Comparison of ENCODE assay signal across 7 cellular contexts in the genomic region with DNA sequence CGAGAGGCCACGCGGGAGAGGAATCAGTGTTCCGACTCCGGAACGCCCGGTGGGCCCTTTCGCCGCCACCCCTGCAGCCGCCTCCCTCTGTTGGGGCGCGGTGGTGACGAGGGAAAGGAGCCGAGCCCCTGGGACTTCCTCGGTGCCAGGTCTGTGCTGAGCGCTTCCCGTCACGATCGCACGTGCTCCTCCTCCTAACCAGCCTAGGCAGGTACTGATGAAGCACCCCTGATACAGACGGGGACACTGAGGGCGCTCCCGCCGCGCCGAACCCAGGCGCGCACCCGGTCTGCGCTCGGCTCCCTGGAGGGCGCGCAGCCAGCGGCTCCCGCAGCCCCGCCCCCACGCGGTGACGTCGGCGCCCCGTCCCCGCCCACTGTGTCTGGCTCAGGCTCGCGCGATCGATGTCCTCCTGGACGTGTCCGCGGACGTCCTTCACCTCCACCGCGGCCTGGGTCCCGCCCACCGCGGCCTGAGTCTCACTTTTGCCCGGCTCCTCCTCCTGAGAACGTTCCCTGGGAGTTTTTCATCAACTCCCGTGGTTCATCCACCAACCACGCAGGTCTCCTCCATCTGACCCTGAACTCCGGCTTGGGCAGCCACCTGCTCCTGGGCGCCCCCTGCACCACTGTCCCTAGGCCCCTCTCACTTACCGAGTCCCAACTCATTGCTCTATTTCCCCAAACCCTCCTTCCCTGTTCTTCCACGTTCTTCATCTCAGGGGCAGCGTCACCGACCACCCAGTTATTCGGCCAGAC. TPM values are rescaled to one million over a fixed set of nuclear protein-coding genes. Genes with fewer than 3 reads are reported as not detected.
DNase-seq lines count a peak whose midpoint lies in the region; ATAC-seq, FAIRE-seq and TF ChIP-seq lines count a peak whose summit lies in the region.

No MANE protein-coding gene starts in this region.

- peak overlapping the region; percentile 92 for H4K8ac ChIP-seq in H1 (ENCODE audit: extremely low read depth, insufficient read depth, low read length)

- peak overlapping the region; percentile 82; the same call in 1 of the 2 replicates for H2BK5ac ChIP-seq in H1 (ENCODE audit: low read depth, low read length)

- no peak overlapping the region for H4K5ac ChIP-seq in H1 (ENCODE audit: insufficient read length, low read depth, low read length)

- H3K27ac ChIP-seq in H1 (ENCODE audit: low read depth, low read length), result no peak overlapping the region

- ATAC-seq in HG02852 (IDR thresholded peaks at IDR 0.05; ENCODE audit: unreplicated experiment), result peak; percentile 72
- peak; percentile 94 for ATAC-seq in activated CD8-positive, alpha-beta T cell treated with anti-CD3 and anti-CD28 coated beads for 36 hours

- intact Hi-C loops in activated CD8-positive, alpha-beta T cell treated with anti-CD3 and anti-CD28 coated beads for 36 hours (cut with micrococcal nuclease), result no loop called here

- peaks cover 8% of the 10 kb centered on the region; the same call in 1 of the 2 replicates for H3K23me2 ChIP-seq in H1 (ENCODE audit: low read depth, low read length)

- H3K36me3 Mint-ChIP-seq in activated CD8-positive, alpha-beta T cell treated with anti-CD3 and anti-CD28 coated beads for 36 hours (ENCODE audit: low read depth), result no peaks in the 10 kb centered on the region
- no peaks in the 10 kb centered on the region for H3K36me3 Mint-ChIP-seq in mesothelial cell of epicardium

- DNase-seq in NCI-H345 treated with DMSO at 0.1 percent for 48 hours (lab: John Stamatoyannopoulos, UW; ENCODE audit: unreplicated experiment) (peak; percentile 20), H1 (ENCODE audit: low read depth in 1 of 2, low spot score in 2 of 2) (peak in 1 of 2 experiments; percentile 95), mesothelial cell of epicardium (ENCODE audit: low spot score in 2 of 2, unreplicated experiment in 2 of 2) (peak; percentile 68 to 91)
- DNase-seq in activated CD8-positive, alpha-beta T cell treated with anti-CD3 and anti-CD28 coated beads for 36 hours, result peak; percentile 79
- peak; percentile 30 for DNase-seq in stimulated activated CD8-positive, alpha-beta memory T cell treated with anti-CD3 and anti-CD28 coated beads, Interleukin-15, amount 100 ng/mL, for 1 hour (ENCODE audit: low read depth)

- no peak overlapping the region for H3K27ac Mint-ChIP-seq in activated CD8-positive, alpha-beta T cell treated with anti-CD3 and anti-CD28 coated beads for 36 hours
- peak overlapping the region; percentile 50 for H3K27ac Mint-ChIP-seq in mesothelial cell of epicardium

- H2BK120ac ChIP-seq in H1 (replicated peaks; ENCODE audit: low read depth, low read length), result no peak overlapping the region

- H3K4ac ChIP-seq in H1 (replicated peaks; ENCODE audit: insufficient read length, low read depth, low read length), result no peak overlapping the region

- no peak overlapping the region for H3K23ac ChIP-seq in H1 (ENCODE audit: insufficient read length)

- peak overlapping the region; percentile 40 to 53 (median 42); a peak in 5 of 7 replicates for H3K9ac ChIP-seq in H1 (replicated peaks in 1 of 4; ENCODE audit: extremely low read depth in 1 of 4, low read depth in 3 of 4, low read length in 3 of 4)

- no peaks in the 10 kb centered on the region for H3K9me3 ChIP-seq in H1 (ENCODE audit: insufficient read depth in 2 of 2, low read depth in 1 of 2, low read length in 1 of 2)

- peak overlapping the region; percentile 73 for H3K4me3 Mint-ChIP-seq in activated CD8-positive, alpha-beta T cell treated with anti-CD3 and anti-CD28 coated beads for 36 hours
- peak overlapping the region; percentile 76 for H3K4me3 Mint-ChIP-seq in mesothelial cell of epicardium

- peak overlapping the region; percentile 59 to 76 (median 64) for H3K4me3 ChIP-seq in H1 (ENCODE audit: extremely low read depth in 1 of 4, insufficient read depth in 2 of 4, low read depth in 3 of 4, low read length in 4 of 4)

- H2BK15ac ChIP-seq in H1 (ENCODE audit: low read length), result peak overlapping the region; percentile 40; the same call in 1 of the 2 replicates

- peaks cover 5% of the 10 kb centered on the region for H3K4me1 Mint-ChIP-seq in activated CD8-positive, alpha-beta T cell treated with anti-CD3 and anti-CD28 coated beads for 36 hours (ENCODE audit: low read depth)
- H3K4me1 Mint-ChIP-seq in mesothelial cell of epicardium, result peaks cover 10% of the 10 kb centered on the region

- H3K27me3 Mint-ChIP-seq in activated CD8-positive, alpha-beta T cell treated with anti-CD3 and anti-CD28 coated beads for 36 hours, result peaks cover 51% of the 10 kb centered on the region
- peaks cover 54% of the 10 kb centered on the region for H3K27me3 Mint-ChIP-seq in mesothelial cell of epicardium (ENCODE audit: low read depth)

- H3K18ac ChIP-seq in H1 (ENCODE audit: extremely low read depth, low read length), result peak overlapping the region; percentile 97

- peak overlapping the region; percentile 80 for H3K4me2 ChIP-seq in H1 (ENCODE audit: insufficient read depth in 1 of 2, low read depth in 2 of 2, low read length in 2 of 2)

- TF ChIP-seq CTCF in activated CD8-positive, alpha-beta T cell treated with anti-CD3 and anti-CD28 coated beads for 36 hours (IDR thresholded peaks at IDR 0.05), result no peak
- TF ChIP-seq CTCF in H1 (IDR thresholded peaks at IDR 0.05; ENCODE audit: control extremely low read depth in 1 of 3, insufficient read depth in 1 of 3, low read depth in 1 of 3, low read length in 3 of 3) (peak in 2 of 3 experiments; percentile 3 to 26; a peak in 2 of 4 replicates), mesothelial cell of epicardium (IDR thresholded peaks at IDR 0.05; ENCODE audit: unreplicated experiment) (no peak)

- peak overlapping the region; percentile 95 for H2AFZ ChIP-seq in H1 (ENCODE audit: low read length)

- H3K56ac ChIP-seq in H1 (replicated peaks; ENCODE audit: insufficient read length, low read depth, low read length), result peak overlapping the region; percentile 20

- peaks cover 0 to 22% (median 7%) of the 10 kb centered on the region in 4 experiments; a peak in 6 of 7 replicates for H3K27me3 ChIP-seq in H1 (replicated peaks in 1 of 4; ENCODE audit: control insufficient read depth in 3 of 4, extremely low read depth in 1 of 4, insufficient read depth in 3 of 4, low read length in 3 of 4)

- H4K91ac ChIP-seq in H1 (replicated peaks; ENCODE audit: insufficient read length, low read length), result peak overlapping the region; percentile 78

- WGBS in H1 (ENCODE audit: extremely low coverage in 1 of 2, insufficient coverage in 1 of 2, insufficient read length in 1 of 2, insufficient replicate concordance in 2 of 2, low coverage in 1 of 2, low lambda C conversion rate in 2 of 2, missing lambda C conversion rate in 1 of 2), 2 experiments, result 4% methylated on average over 38 of the region's 67 CpGs; no CpG with 5 or more reads in 1 of the 2 experiments

- peak overlapping the region; percentile 92; the same call in 1 of the 2 replicates for H2BK12ac ChIP-seq in H1 (ENCODE audit: low read depth, low read length)

- no peaks in the 10 kb centered on the region for H3K79me1 ChIP-seq in H1 (ENCODE audit: low read depth, low read length)

- peak; percentile 88 for TF ChIP-seq POLR2A in GM15510 (IDR thresholded peaks at IDR 0.05; ENCODE audit: borderline replicate concordance, extremely low read depth, insufficient read length)
- TF ChIP-seq POLR2A in H1 (IDR thresholded peaks at IDR 0.05; ENCODE audit: control extremely low read depth in 1 of 2, low read depth in 2 of 2, low read length in 2 of 2), result peak in 1 of 2 experiments; percentile 71; a peak in 2 of 3 replicates

- no peaks in the 10 kb centered on the region for H3K36me3 ChIP-seq in H1 (ENCODE audit: control insufficient read depth in 2 of 4, insufficient read depth in 4 of 4, low read length in 3 of 4)

- no peak for FAIRE-seq in H1 (lab: Jason Lieb, UNC)

- H2BK20ac ChIP-seq in H1 (ENCODE audit: low read length), result 0 out of 2 replicates have a peak overlapping the region, but pooled peaks have one; percentile 80

- no peaks in the 10 kb centered on the region for H3K9me3 Mint-ChIP-seq in activated CD8-positive, alpha-beta T cell treated with anti-CD3 and anti-CD28 coated beads for 36 hours
- H3K9me3 Mint-ChIP-seq in mesothelial cell of epicardium, result no peaks in the 10 kb centered on the region

- peaks cover 0 to 7% (median 2%) of the 10 kb centered on the region in 4 experiments; a peak in 3 of 7 replicates for H3K4me1 ChIP-seq in H1 (replicated peaks in 1 of 4; ENCODE audit: control insufficient read depth in 3 of 4, insufficient read depth in 4 of 4, low read length in 3 of 4)

- CTCF ChIA-PET in activated CD8-positive, alpha-beta T cell treated with anti-CD3 and anti-CD28 coated beads for 36 hours (lab: Charles Lee), result no interaction called here
- CTCF ChIA-PET in H1 (lab: Charles Lee; ENCODE audit: partially characterized antibody), result interaction anchor here (0.5 to 1.4 kb wide), 4 partner anchors 35 to 167 kb away, joined by 3 to 6 read pairs (median 3); no protein-coding TSS in a partner anchor

- H4K20me1 ChIP-seq in H1 (replicated peaks in 1 of 2; ENCODE audit: control insufficient read depth in 1 of 2, insufficient read depth in 2 of 2, low read length in 2 of 2), result no peaks in the 10 kb centered on the region

- TF ChIP-seq RAD21 in H1 (IDR thresholded peaks at IDR 0.05 in 1 of 2, conservative IDR thresholded peaks at IDR 0.05 in 1 of 2; ENCODE audit: low read depth in 2 of 2, low read length in 2 of 2), result no peak

- no peak overlapping the region for H3K14ac ChIP-seq in H1 (ENCODE audit: insufficient read length)

- no peak for TF ChIP-seq EP300 in H1 (IDR thresholded peaks at IDR 0.05; ENCODE audit: borderline replicate concordance in 1 of 2, low read depth in 2 of 2, low read length in 2 of 2)

- 0 out of 2 replicates have a peak overlapping the region, but pooled peaks have one; percentile 24 for H2AK5ac ChIP-seq in H1 (ENCODE audit: low read depth, low read length)

- POLR2A ChIA-PET in activated CD8-positive, alpha-beta T cell treated with anti-CD3 and anti-CD28 coated beads for 36 hours (lab: Charles Lee), result interaction anchor here (1.0 to 1.2 kb wide), 2 partner anchors 18 to 40 kb away, joined by 3 to 5 read pairs; no protein-coding TSS in a partner anchor
- POLR2A ChIA-PET in H1 (lab: Charles Lee; ENCODE audit: partially characterized antibody), result interaction anchor here (0.7 to 5.4 kb wide), 4 partner anchors 31 to 42 kb away, joined by 3 to 24 read pairs (median 8); no protein-coding TSS in a partner anchor

- no peaks in the 10 kb centered on the region for H3K79me2 ChIP-seq in H1 (ENCODE audit: control insufficient read depth in 1 of 2, insufficient read depth in 2 of 2, low read length in 2 of 2)

RNA-seq across cellular contexts. Expression of gene KLK15, which starts 2.6 kb away (rescaled TPM):
- total RNA-seq in activated CD8-positive, alpha-beta T cell treated with anti-CD3 and anti-CD28 coated beads for 36 hours, result not detected
- not detected in 2 replicates for total RNA-seq in H1 (2021; fragmentation: NEBNext Ultra II Directional; extraction: Animal tissue kit (Norgen Biotek cat#: 25700))
- polyA plus RNA-seq in H1 (2011; rRNA removed), result not detected in 2 replicates
- polyA plus RNA-seq in H1 (2011; cell fraction: cytosol; rRNA removed), result 0.06 TPM
- polyA plus RNA-seq in H1 (2011; cell fraction: nucleus; rRNA removed), result 0.20 TPM
- not detected in 4 replicates for polyA plus RNA-seq in H1 (2012, experiment 1 of 2)
- not detected for polyA plus RNA-seq in H1 (2012, experiment 2 of 2)
- polyA plus RNA-seq in H1 (2013, experiment 1 of 2), result 0.04 TPM
- polyA plus RNA-seq in H1 (2013, experiment 2 of 2), result not detected
- polyA minus RNA-seq in H1 (2011; rRNA and poly(A)+ RNA removed), result not detected in 2 replicates
- not detected for polyA minus RNA-seq in H1 (2011; cell fraction: cytosol; rRNA and poly(A)+ RNA removed)
- polyA minus RNA-seq in H1 (2011; cell fraction: nucleus; rRNA and poly(A)+ RNA removed), result not detected
- not detected in 3 replicates for total RNA-seq in mesothelial cell of epicardium

RNA-seq across cellular contexts. Expression of gene KLK1, which starts 12.4 kb away (rescaled TPM):
- under 1 TPM; 0.65 to 0.83 TPM for total RNA-seq in activated CD8-positive, alpha-beta T cell treated with anti-CD3 and anti-CD28 coated beads for 36 hours
- total RNA-seq in H1 (2021; fragmentation: NEBNext Ultra II Directional; extraction: Animal tissue kit (Norgen Biotek cat#: 25700)), result 3.4 and 4.8 TPM in 2 replicates
- polyA plus RNA-seq in H1 (2011; rRNA removed), result 4.0 and 5.8 TPM in 2 replicates
- 4.8 TPM for polyA plus RNA-seq in H1 (2011; cell fraction: cytosol; rRNA removed)
- 7.1 TPM for polyA plus RNA-seq in H1 (2011; cell fraction: nucleus; rRNA removed)
- 5.2 to 6.7 TPM (median 5.7 TPM) in 4 replicates for polyA plus RNA-seq in H1 (2012, experiment 1 of 2)
- 4.1 TPM for polyA plus RNA-seq in H1 (2012, experiment 2 of 2)
- 6.2 TPM for polyA plus RNA-seq in H1 (2013, experiment 1 of 2)
- polyA plus RNA-seq in H1 (2013, experiment 2 of 2), result 5.8 TPM
- 0.63 and 1.4 TPM in 2 replicates for polyA minus RNA-seq in H1 (2011; rRNA and poly(A)+ RNA removed)
- polyA minus RNA-seq in H1 (2011; cell fraction: cytosol; rRNA and poly(A)+ RNA removed), result 1.3 TPM
- polyA minus RNA-seq in H1 (2011; cell fraction: nucleus; rRNA and poly(A)+ RNA removed), result 2.9 TPM
- total RNA-seq in mesothelial cell of epicardium, result 0.27 to 0.40 TPM in 2 of 3 replicates, not detected in the other

RNA-seq across cellular contexts. Expression of gene KLK3, which starts 18.8 kb away (rescaled TPM):
- not detected for total RNA-seq in activated CD8-positive, alpha-beta T cell treated with anti-CD3 and anti-CD28 coated beads for 36 hours
- total RNA-seq in H1 (2021; fragmentation: NEBNext Ultra II Directional; extraction: Animal tissue kit (Norgen Biotek cat#: 25700)), result not detected in 2 replicates
- 0.08 and 0.25 TPM in 2 replicates for polyA plus RNA-seq in H1 (2011; rRNA removed)
- 0.13 TPM for polyA plus RNA-seq in H1 (2011; cell fraction: cytosol; rRNA removed)
- polyA plus RNA-seq in H1 (2011; cell fraction: nucleus; rRNA removed), result 0.86 TPM
- polyA plus RNA-seq in H1 (2012, experiment 1 of 2), result 0.15 TPM in 1 of 4 replicates, not detected in the others
- not detected for polyA plus RNA-seq in H1 (2012, experiment 2 of 2)
- 0.04 TPM for polyA plus RNA-seq in H1 (2013, experiment 1 of 2)
- 0.06 TPM for polyA plus RNA-seq in H1 (2013, experiment 2 of 2)
- polyA minus RNA-seq in H1 (2011; rRNA and poly(A)+ RNA removed), result 0.61 and 0.69 TPM in 2 replicates
- polyA minus RNA-seq in H1 (2011; cell fraction: cytosol; rRNA and poly(A)+ RNA removed), result not detected
- polyA minus RNA-seq in H1 (2011; cell fraction: nucleus; rRNA and poly(A)+ RNA removed), result not detected
- not detected in 3 replicates for total RNA-seq in mesothelial cell of epicardium

RNA-seq across cellular contexts. Expression of gene KLK2, which starts 37.3 kb away (rescaled TPM):
- under 1 TPM; 0.51 to 0.90 TPM for total RNA-seq in activated CD8-positive, alpha-beta T cell treated with anti-CD3 and anti-CD28 coated beads for 36 hours
- not detected in 2 replicates for total RNA-seq in H1 (2021; fragmentation: NEBNext Ultra II Directional; extraction: Animal tissue kit (Norgen Biotek cat#: 25700))
- 0.20 and 0.36 TPM in 2 replicates for polyA plus RNA-seq in H1 (2011; rRNA removed)
- 0.59 TPM for polyA plus RNA-seq in H1 (2011; cell fraction: cytosol; rRNA removed)
- 0.57 TPM for polyA plus RNA-seq in H1 (2011; cell fraction: nucleus; rRNA removed)
- 0.30 to 0.33 TPM in 2 of 4 replicates, not detected in the others for polyA plus RNA-seq in H1 (2012, experiment 1 of 2)
- polyA plus RNA-seq in H1 (2012, experiment 2 of 2), result 0.55 TPM
- 0.04 TPM for polyA plus RNA-seq in H1 (2013, experiment 1 of 2)
- polyA plus RNA-seq in H1 (2013, experiment 2 of 2), result 0.11 TPM
- polyA minus RNA-seq in H1 (2011; rRNA and poly(A)+ RNA removed), result not detected in 2 replicates
- polyA minus RNA-seq in H1 (2011; cell fraction: cytosol; rRNA and poly(A)+ RNA removed), result not detected
- polyA minus RNA-seq in H1 (2011; cell fraction: nucleus; rRNA and poly(A)+ RNA removed), result not detected
- total RNA-seq in mesothelial cell of epicardium, result not detected in 3 replicates

RNA-seq across cellular contexts. Expression of gene ACP4, which starts 45.7 kb away (rescaled TPM):
- not detected for total RNA-seq in activated CD8-positive, alpha-beta T cell treated with anti-CD3 and anti-CD28 coated beads for 36 hours
- not detected in 2 replicates for total RNA-seq in H1 (2021; fragmentation: NEBNext Ultra II Directional; extraction: Animal tissue kit (Norgen Biotek cat#: 25700))
- not detected in 2 replicates for polyA plus RNA-seq in H1 (2011; rRNA removed)
- not detected for polyA plus RNA-seq in H1 (2011; cell fraction: cytosol; rRNA removed)
- polyA plus RNA-seq in H1 (2011; cell fraction: nucleus; rRNA removed), result not detected
- not detected in 4 replicates for polyA plus RNA-seq in H1 (2012, experiment 1 of 2)
- polyA plus RNA-seq in H1 (2012, experiment 2 of 2), result not detected
- polyA plus RNA-seq in H1 (2013, experiment 1 of 2), result not detected
- polyA plus RNA-seq in H1 (2013, experiment 2 of 2), result not detected
- polyA minus RNA-seq in H1 (2011; rRNA and poly(A)+ RNA removed), result not detected in 2 replicates
- not detected for polyA minus RNA-seq in H1 (2011; cell fraction: cytosol; rRNA and poly(A)+ RNA removed)
- not detected for polyA minus RNA-seq in H1 (2011; cell fraction: nucleus; rRNA and poly(A)+ RNA removed)
- total RNA-seq in mesothelial cell of epicardium, result not detected in 3 replicates

Comparison
In these comparisons a context has a peak if more than half of its experiments do, and no peak if none do; other contexts are left out.
1. CTCF ChIP-seq: peak in H1 (2 of 3); none in activated CD8-positive, alpha-beta T cell treated with anti-CD3 and anti-CD28 coated beads for 36 hours (single experiment) and mesothelial cell of epicardium (single experiment).